ENCODE assay signal across 31 cellular contexts in the genomic region with DNA sequence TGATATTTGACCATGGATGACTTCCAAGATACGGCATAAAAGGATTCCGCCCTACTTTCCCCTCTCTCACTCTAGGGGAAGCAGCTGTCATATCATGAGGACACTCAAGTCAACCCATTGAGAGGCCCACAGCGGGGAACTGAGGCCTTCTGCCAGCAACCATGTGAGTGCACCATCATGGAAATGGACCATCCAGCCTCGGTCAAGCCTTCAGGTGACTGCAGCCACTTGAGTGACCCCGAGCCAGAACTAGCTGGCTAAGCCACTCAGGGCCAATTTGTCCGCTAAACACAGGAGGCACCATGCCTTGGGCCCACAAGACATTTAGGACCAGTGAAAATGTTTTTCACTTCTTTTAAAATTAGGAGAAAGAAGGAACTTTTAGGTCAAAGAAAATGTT. TPM values are rescaled to one million over a fixed set of nuclear protein-coding genes. Genes with fewer than 3 reads are reported as not detected.
"Had no signal": no experiment of that assay in that cellular context is flagged by ENCODE, and none has a peak within 500 bp of the region (broad histone marks: within the 10 kb centered on the region; RNA-seq: fewer than 3 reads in every experiment).

No MANE protein-coding gene starts in this region.

- DNase-seq: dermis blood vessel endothelial cell; effector memory CD4-positive, alpha-beta T cell; erythroblast; esophagus squamous epithelium; foreskin melanocyte; glutamatergic neuron; heart right ventricle; hippocampal formation; left ventricle myocardium superior; lower lobe of right lung; natural killer cell; occipital lobe; pancreas; right lobe of liver; stimulated activated CD4-positive, alpha-beta T cell treated with anti-CD3 and anti-CD28 coated beads, Interleukin-2, amount 100 ng/mL, for 24 hours; stimulated activated CD4-positive, alpha-beta T cell treated with anti-CD3 and anti-CD28 coated beads, Interleukin-4, amount 100 ng/mL, for 24 hours; stimulated activated naive CD4-positive, alpha-beta T cell treated with Interleukin-2 at 50 U/mL for 16 hours; stomach; thyroid gland; trophoblast cell had no signal

- H3K4me1 ChIP-seq: lower lobe of right lung, pancreas, right lobe of liver, thyroid gland, vagina had no signal

- H3K27ac ChIP-seq: coronary artery, esophagus squamous epithelium, heart right ventricle, lower lobe of right lung, pancreas, right lobe of liver, stomach, thyroid gland, vagina had no signal

- H3K9me3 Mint-ChIP-seq: memory B cell; natural killer cell; stimulated activated effector memory CD8-positive, alpha-beta T cell treated with anti-CD3 and anti-CD28 coated beads, Interleukin-12 subunit alpha, Interleukin-12 subunit beta, amount 100 ng/mL, for 72 hours had no signal

- H3K27me3 ChIP-seq: pancreas, right lobe of liver, thyroid gland, vagina had no signal

- H3K4me3 ChIP-seq: coronary artery, esophagus squamous epithelium, heart right ventricle, lower lobe of right lung, pancreas, right lobe of liver, stomach, thyroid gland, vagina had no signal

- H3K4me1 Mint-ChIP-seq: memory B cell; stimulated activated effector memory CD8-positive, alpha-beta T cell treated with anti-CD3 and anti-CD28 coated beads, Interleukin-12 subunit alpha, Interleukin-12 subunit beta, amount 100 ng/mL, for 72 hours had no signal

- H3K36me3 Mint-ChIP-seq: memory B cell; natural killer cell; stimulated activated effector memory CD8-positive, alpha-beta T cell treated with anti-CD3 and anti-CD28 coated beads, Interleukin-12 subunit alpha, Interleukin-12 subunit beta, amount 100 ng/mL, for 72 hours had no signal

- H3K9me3 ChIP-seq: esophagus squamous epithelium, heart right ventricle, lower lobe of right lung, pancreas, right lobe of liver, stomach, thyroid gland, vagina had no signal

- H3K27ac Mint-ChIP-seq: memory B cell; natural killer cell; stimulated activated effector memory CD8-positive, alpha-beta T cell treated with anti-CD3 and anti-CD28 coated beads, Interleukin-12 subunit alpha, Interleukin-12 subunit beta, amount 100 ng/mL, for 72 hours had no signal

- H3K4me3 Mint-ChIP-seq: memory B cell; natural killer cell; stimulated activated effector memory CD8-positive, alpha-beta T cell treated with anti-CD3 and anti-CD28 coated beads, Interleukin-12 subunit alpha, Interleukin-12 subunit beta, amount 100 ng/mL, for 72 hours had no signal

- ATAC-seq: heart right ventricle; left ventricle myocardium superior; lower lobe of right lung; natural killer cell; pancreas; stimulated activated effector memory CD8-positive, alpha-beta T cell treated with anti-CD3 and anti-CD28 coated beads, Interleukin-12 subunit alpha, Interleukin-12 subunit beta, amount 100 ng/mL, for 72 hours had no signal

- H3K36me3 ChIP-seq: esophagus squamous epithelium, heart right ventricle, lower lobe of right lung, pancreas, right lobe of liver, stomach, thyroid gland, vagina had no signal

RNA-seq across cellular contexts. Expression of gene GJB5, which starts 11.1 kb away (rescaled TPM):
- total RNA-seq: heart right ventricle, kidney epithelial cell, left ventricle myocardium superior, lower lobe of right lung, mononuclear cell, natural killer cell, occipital lobe, pancreas, progenitor cell of endocrine pancreas, right lobe of liver, skeletal muscle tissue, subcutaneous adipose tissue, temporal lobe, thyroid gland had no signal
- polyA plus RNA-seq: heart right ventricle, neural cell, pancreas had no signal

RNA-seq across cellular contexts. Expression of gene GJB4, which starts 15.8 kb away (rescaled TPM):
- total RNA-seq: dermis blood vessel endothelial cell, heart right ventricle, left ventricle myocardium superior, mononuclear cell, natural killer cell, occipital lobe, progenitor cell of endocrine pancreas, right lobe of liver, skeletal muscle tissue, subcutaneous adipose tissue, temporal lobe, thyroid gland had no signal
- polyA plus RNA-seq: heart right ventricle, neural cell, pancreas had no signal

RNA-seq across cellular contexts. Expression of gene GJB3, which starts 37.2 kb away (rescaled TPM):
- total RNA-seq: heart right ventricle, left ventricle myocardium superior, mononuclear cell, natural killer cell, occipital lobe, skeletal muscle tissue, subcutaneous adipose tissue, temporal lobe had no signal
- polyA plus RNA-seq: heart right ventricle, neural cell had no signal

RNA-seq across cellular contexts. Expression of gene GJA4, which starts 49.0 kb away (rescaled TPM):
- total RNA-seq: kidney epithelial cell, natural killer cell had no signal
- polyA plus RNA-seq: neural cell had no signal
